In genomic region chr2:183049420-183049819, GRCh38 we compare ENCODE assay signal across 25 cellular contexts.
"Had no signal": no experiment of that assay in that cellular context is flagged by ENCODE, and none has a peak within 500 bp of the region (broad histone marks: within the 10 kb centered on the region; RNA-seq: fewer than 3 reads in every experiment).

No MANE protein-coding gene starts in this region.

- FAIRE-seq: bronchial epithelial cell, RCC 7860 had no signal

- H3K27me3 ChIP-seq: adrenal gland, MG63 had no signal

- H3K4me2 ChIP-seq: PC-9 had no signal

- H3K27ac ChIP-seq: adrenal gland, PC-9, RWPE1, WERI-Rb-1 had no signal

- DNase-seq: activated CD4-positive, alpha-beta T cell treated with anti-CD3 and anti-CD28 coated beads for 36 hours; activated CD4-positive, alpha-beta T cell treated with anti-CD3 and anti-CD28 coated beads, Interleukin-2, amount 10 ng/mL, durations not matched to agents 7 days and 5 days; activated CD4-positive, alpha-beta T cell treated with anti-CD3 and anti-CD28 coated beads, Interleukin-2, amount 50 U/mL, for 48 hours; activated CD8-positive, alpha-beta memory T cell treated with anti-CD3 and anti-CD28 coated beads, Interleukin-2, amount 50 U/mL, for 4 hours; activated gamma-delta T cell treated with Interleukin-2 at 50 U/mL for 16 hours; activated naive CD4-positive, alpha-beta T cell treated with anti-CD3 and anti-CD28 coated beads for 36 hours; activated T-cell treated with anti-CD3 and anti-CD28 coated beads for 4 hours; activated T-cell treated with anti-CD3 and anti-CD28 coated beads, Interleukin-2, amount 50 U/mL, for 4 hours; adrenal gland; Kasumi-1; KG1; MG63; NCI-H1048; NCI-H1436 treated with DMSO at 0.1 percent for 48 hours; NCI-H1694 treated with DMSO at 0.1 percent for 48 hours; NCI-H2029; NCI-H345; NCI-H524 treated with DMSO at 0.1 percent for 48 hours; PC-9; SIG-M5; T1000; WERI-Rb-1 had no signal

- H3K36me3 ChIP-seq: adrenal gland, MG63, WERI-Rb-1 had no signal

- H3K4me1 ChIP-seq: adrenal gland had no signal

- H3K4me3 ChIP-seq: adrenal gland, MG63, PC-9 had no signal

- H2AFZ ChIP-seq: PC-9 had no signal

- H3K9me3 ChIP-seq: adrenal gland had no signal
